19 cellular contexts compared by ENCODE assay signal in the genomic region with DNA sequence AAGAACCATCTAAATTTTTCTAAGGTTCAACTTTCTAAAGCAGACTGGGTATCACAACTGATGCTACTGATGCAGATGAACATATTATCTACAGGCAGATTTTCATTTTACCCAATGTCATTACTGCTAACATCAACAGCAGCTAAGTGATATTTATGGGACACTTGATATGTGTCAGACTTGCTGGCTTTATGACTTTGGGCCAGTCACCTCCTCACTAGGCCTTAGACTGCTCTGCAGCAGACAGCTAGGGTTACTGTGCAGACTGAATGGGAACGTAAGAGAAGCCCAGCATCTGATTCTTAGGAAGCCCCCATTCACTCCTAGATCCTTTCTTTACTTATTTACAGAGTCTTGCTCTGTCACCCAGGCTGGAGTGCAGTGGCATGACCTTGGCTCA.
"Had no signal": no experiment of that assay in that cellular context is flagged by ENCODE, and none has a peak within 500 bp of the region (broad histone marks: within the 10 kb centered on the region; RNA-seq: fewer than 3 reads in every experiment).

No MANE protein-coding gene starts in this region.

- ATAC-seq: activated CD4-positive, CD25-positive, alpha-beta regulatory T cell treated with anti-CD3 and anti-CD28 coated beads, Interleukin-2, amount 50 U/mL, for 24 hours; mucosa of descending colon; naive thymus-derived CD4-positive, alpha-beta T cell; sciatic nerve had no signal

- H3K4me1 ChIP-seq: pancreas, upper lobe of left lung had no signal

- H3K36me3 Mint-ChIP-seq: activated naive CD8-positive, alpha-beta T cell treated with anti-CD3 and anti-CD28 coated beads for 36 hours had no signal

- H3K4me3 ChIP-seq: esophagus muscularis mucosa, mucosa of descending colon, pancreas, thoracic aorta, upper lobe of left lung had no signal

- H3K9me3 ChIP-seq: esophagus muscularis mucosa, mucosa of descending colon, pancreas, thoracic aorta, upper lobe of left lung had no signal

- DNase-seq: activated CD4-positive, alpha-beta T cell treated with anti-CD3 and anti-CD28 coated beads, Interleukin-2, amount 10 ng/mL, durations not matched to agents 7 days and 5 days; activated CD8-positive, alpha-beta memory T cell treated with anti-CD3 and anti-CD28 coated beads for 24 hours; activated gamma-delta T cell treated with Interleukin-2 at 50 U/mL for 16 hours; activated naive CD8-positive, alpha-beta T cell treated with anti-CD3 and anti-CD28 coated beads for 36 hours; amniotic stem cell; immature natural killer cell; mesenchymal stem cell; mucosa of descending colon; naive thymus-derived CD4-positive, alpha-beta T cell; pancreas; SIG-M5; T-helper 1 cell; upper lobe of left lung had no signal

- H3K27ac Mint-ChIP-seq: activated CD4-positive, alpha-beta T cell treated with anti-CD3 and anti-CD28 coated beads, Interleukin-2, amount 10 ng/mL, durations not matched to agents 7 days and 5 days; activated naive CD8-positive, alpha-beta T cell treated with anti-CD3 and anti-CD28 coated beads for 36 hours; activated T-helper 1 cell treated with anti-CD3 and anti-CD28 coated beads, Interleukin-12 subunit alpha, Interleukin-12 subunit beta, Interleukin-2, Interleukin-4 antibody, amounts not matched to agents 30 ng/mL and 10 ng/mL and 1 ng/mL, durations not matched to agents 14 hours and 24 hours and 36 hours; immature natural killer cell; stimulated activated naive CD8-positive, alpha-beta T cell treated with anti-CD3 and anti-CD28 coated beads, Interleukin-15, Interleukin-2, amounts not matched to agents 100 ng/mL and 50 ng/mL, for 24 hours had no signal

- H3K27me3 ChIP-seq: esophagus muscularis mucosa, pancreas, upper lobe of left lung had no signal

- H3K27ac ChIP-seq: pancreas, thoracic aorta, upper lobe of left lung had no signal

- H3K4me1 Mint-ChIP-seq: activated CD4-positive, alpha-beta T cell treated with anti-CD3 and anti-CD28 coated beads, Interleukin-2, amount 10 ng/mL, durations not matched to agents 7 days and 5 days; activated naive CD8-positive, alpha-beta T cell treated with anti-CD3 and anti-CD28 coated beads for 36 hours had no signal

- H3K9me3 Mint-ChIP-seq: activated CD4-positive, alpha-beta T cell treated with anti-CD3 and anti-CD28 coated beads, Interleukin-2, amount 10 ng/mL, durations not matched to agents 7 days and 5 days; activated naive CD8-positive, alpha-beta T cell treated with anti-CD3 and anti-CD28 coated beads for 36 hours; activated T-helper 1 cell treated with anti-CD3 and anti-CD28 coated beads, Interleukin-12 subunit alpha, Interleukin-12 subunit beta, Interleukin-2, Interleukin-4 antibody, amounts not matched to agents 30 ng/mL and 10 ng/mL and 1 ng/mL, durations not matched to agents 14 hours and 24 hours and 36 hours; immature natural killer cell; stimulated activated naive CD8-positive, alpha-beta T cell treated with anti-CD3 and anti-CD28 coated beads, Interleukin-15, Interleukin-2, amounts not matched to agents 100 ng/mL and 50 ng/mL, for 24 hours had no signal

- H3K27me3 Mint-ChIP-seq: activated CD4-positive, alpha-beta T cell treated with anti-CD3 and anti-CD28 coated beads, Interleukin-2, amount 10 ng/mL, durations not matched to agents 7 days and 5 days; activated naive CD8-positive, alpha-beta T cell treated with anti-CD3 and anti-CD28 coated beads for 36 hours; naive thymus-derived CD4-positive, alpha-beta T cell; stimulated activated naive CD8-positive, alpha-beta T cell treated with anti-CD3 and anti-CD28 coated beads, Interleukin-15, Interleukin-2, amounts not matched to agents 100 ng/mL and 50 ng/mL, for 24 hours had no signal

- H3K4me3 Mint-ChIP-seq: activated CD4-positive, alpha-beta T cell treated with anti-CD3 and anti-CD28 coated beads, Interleukin-2, amount 10 ng/mL, durations not matched to agents 7 days and 5 days; activated naive CD8-positive, alpha-beta T cell treated with anti-CD3 and anti-CD28 coated beads for 36 hours; activated T-helper 1 cell treated with anti-CD3 and anti-CD28 coated beads, Interleukin-12 subunit alpha, Interleukin-12 subunit beta, Interleukin-2, Interleukin-4 antibody, amounts not matched to agents 30 ng/mL and 10 ng/mL and 1 ng/mL, durations not matched to agents 14 hours and 24 hours and 36 hours; immature natural killer cell; naive thymus-derived CD4-positive, alpha-beta T cell; stimulated activated naive CD8-positive, alpha-beta T cell treated with anti-CD3 and anti-CD28 coated beads, Interleukin-15, Interleukin-2, amounts not matched to agents 100 ng/mL and 50 ng/mL, for 24 hours had no signal
